Comparison of ENCODE assay signal across 24 cellular contexts in genomic region chr4:4526401-4526800, GRCh38. TPM values are rescaled to one million over a fixed set of nuclear protein-coding genes. Genes with fewer than 3 reads are reported as not detected.
DNase-seq lines count a peak whose midpoint lies in the region; ATAC-seq, FAIRE-seq and TF ChIP-seq lines count a peak whose summit lies in the region.
"Had no signal": no experiment of that assay in that cellular context is flagged by ENCODE, and none has a peak within 500 bp of the region (broad histone marks: within the 10 kb centered on the region; RNA-seq: fewer than 3 reads in every experiment).

No MANE protein-coding gene starts in this region.

- no peak for TF ChIP-seq POLR2A in GM12892 (IDR thresholded peaks at IDR 0.05; ENCODE audit: low read depth, low read length)

- H2AK5ac ChIP-seq in trophoblast cell (ENCODE audit: low read length), result no peak overlapping the region

- H3K4me3 ChIP-seq in fibroblast of villous mesenchyme (ENCODE audit: low read depth, low read length) (no peak overlapping the region), trophoblast cell (ENCODE audit: low read depth, low read length) (no peak overlapping the region)
- H3K4me3 ChIP-seq: A549; BLaER1 treated with 17β-estradiol and CSF1 and Interleukin-3, amounts not matched to agents 10 nM and 100 nM; GM12878 had no signal

- no peak overlapping the region for H3K9ac ChIP-seq in trophoblast cell (ENCODE audit: low read length)
- H3K9ac ChIP-seq: BLaER1 treated with 17β-estradiol and CSF1 and Interleukin-3, amounts not matched to agents 10 nM and 100 nM had no signal

- DNase-seq in fibroblast of villous mesenchyme (ENCODE audit: low read depth) (peak; percentile 68), trophoblast cell (peak; percentile 46 to 83), activated gamma-delta T cell treated with Interleukin-2 at 50 U/mL for 16 hours (no peak), GM12892 (ENCODE audit: insufficient read length) (no peak), mesenteric fat pad (ENCODE audit: low spot score) (no peak)
- DNase-seq: AML-193; CD4-positive, alpha-beta memory T cell; CD4-positive, CD25-positive, alpha-beta regulatory T cell; CD8-positive, alpha-beta memory T cell; COR-L47; DMS 273 treated with DMSO at 0.1 percent for 48 hours; DMS153; DMS53; DMS79; DND-41; EL; GDM1 had no signal

- H3K79me1 ChIP-seq in trophoblast cell (ENCODE audit: low read length), result no peaks in the 10 kb centered on the region

- no peak overlapping the region for H2BK5ac ChIP-seq in trophoblast cell (ENCODE audit: low read depth, low read length, poor library complexity)

- peaks cover 0 to 1% of the 10 kb centered on the region in 2 experiments for H3K36me3 ChIP-seq in trophoblast cell (ENCODE audit: control insufficient read depth in 1 of 2, insufficient read depth in 2 of 2, low read length in 2 of 2)

- no peaks in the 10 kb centered on the region for H3K27me3 ChIP-seq in trophoblast cell (ENCODE audit: insufficient read depth, low read length)
- H3K27me3 ChIP-seq: BLaER1 treated with 17β-estradiol and CSF1 and Interleukin-3, amounts not matched to agents 10 nM and 100 nM had no signal

- no peak overlapping the region for H2AFZ ChIP-seq in trophoblast cell (ENCODE audit: insufficient read depth, low read length, poor library complexity)

- TF ChIP-seq CTCF in C4-2B (conservative IDR thresholded peaks at IDR 0.05), result no peak
- TF ChIP-seq CTCF in fibroblast of villous mesenchyme (IDR thresholded peaks at IDR 0.05; ENCODE audit: insufficient read depth, low read depth, low read length), result no peak

- H3K14ac ChIP-seq in trophoblast cell (ENCODE audit: low read length), result no peak overlapping the region

- no peak overlapping the region for H4K12ac ChIP-seq in trophoblast cell (ENCODE audit: low read depth, low read length)

- no CpG with 5 or more reads among the region's 6 CpGs for WGBS in trophoblast cell (ENCODE audit: extremely low coverage, insufficient coverage, insufficient read length)

- no peak overlapping the region for H4K91ac ChIP-seq in trophoblast cell (ENCODE audit: low read depth, low read length)

- ATAC-seq in GM21526 (IDR thresholded peaks at IDR 0.05; ENCODE audit: low FRiP score, unreplicated experiment), result no peak
- ATAC-seq: A549, GM12878 had no signal

- no peak overlapping the region for H2BK12ac ChIP-seq in trophoblast cell (ENCODE audit: low read length)

- no peak overlapping the region for H3K4ac ChIP-seq in trophoblast cell (ENCODE audit: low read depth, low read length)

- H3K4me1 ChIP-seq in trophoblast cell (ENCODE audit: control insufficient read depth in 1 of 2, insufficient read depth in 2 of 2, low read length in 2 of 2), result no peaks in the 10 kb centered on the region
- H3K4me1 ChIP-seq: A549 had no signal

- H3K79me2 ChIP-seq in trophoblast cell (ENCODE audit: control insufficient read depth, insufficient read depth, low read length, poor library complexity), result no peaks in the 10 kb centered on the region

- no peak for FAIRE-seq in GM12892 (lab: Jason Lieb, UNC)
- FAIRE-seq: A549, GM12878, GM19239 had no signal

- H3K18ac ChIP-seq in trophoblast cell (ENCODE audit: low read length), result no peak overlapping the region

- no peak overlapping the region for H4K8ac ChIP-seq in trophoblast cell (ENCODE audit: low read depth, low read length)

- no peaks in the 10 kb centered on the region for H3K9me3 ChIP-seq in trophoblast cell (ENCODE audit: insufficient read depth, low read depth, low read length)
- H3K9me3 ChIP-seq: A549; BLaER1 treated with 17β-estradiol and CSF1 and Interleukin-3, amounts not matched to agents 10 nM and 100 nM had no signal

- H3K27ac ChIP-seq in C4-2B, result peak overlapping the region; percentile 71; the same call in 1 of the 2 replicates
- no peak overlapping the region for H3K27ac ChIP-seq in trophoblast cell (ENCODE audit: low read depth, low read length)
- H3K27ac ChIP-seq: A549; BLaER1 treated with 17β-estradiol and CSF1 and Interleukin-3, amounts not matched to agents 10 nM and 100 nM had no signal

- no peak overlapping the region for H2BK120ac ChIP-seq in trophoblast cell (ENCODE audit: insufficient read depth, low read length, poor library complexity)

- no peak overlapping the region for H3K23ac ChIP-seq in trophoblast cell (ENCODE audit: low read length)

- H3K4me2 ChIP-seq in trophoblast cell (ENCODE audit: low read length), result no peak overlapping the region
- H3K4me2 ChIP-seq: A549 had no signal

TF ChIP-seq in PFSK-1, 5 proteins besides CTCF, POLR2A, EP300 and RAD21:
- TF ChIP-seq POLR2AphosphoS5 (IDR thresholded peaks at IDR 0.05; ENCODE audit: low read depth, low read length) (no peak), REST (IDR thresholded peaks at IDR 0.05; ENCODE audit: insufficient read depth in 1 of 2, low read depth in 2 of 2, low read length in 2 of 2) (no peak), TAF1 (IDR thresholded peaks at IDR 0.05; ENCODE audit: borderline replicate concordance, insufficient read depth, low read length) (no peak), SIN3A (IDR thresholded peaks at IDR 0.05; ENCODE audit: borderline replicate concordance, insufficient read depth, low read length) (peak; percentile 52; the same call in 1 of the 2 replicates)

RNA-seq across cellular contexts. Expression of gene STX18, which starts 15.4 kb away (rescaled TPM):
- polyA plus RNA-seq in PFSK-1 (2012; ENCODE audit: insufficient read length, low read depth), result 24.4 TPM
- total RNA-seq in fibroblast of villous mesenchyme (24.2 TPM in 2 replicates), mesenteric fat pad (24.1 TPM)
- 30.1 and 32.5 TPM in 2 replicates for polyA plus RNA-seq in trophoblast cell (2013)
- polyA plus RNA-seq in GM12892 (2012; ENCODE audit: missing spikeins), result 21.8 TPM

Comparison
In these comparisons a context has a peak if more than half of its experiments do, and no peak if none do; other contexts are left out.
1. DNase-seq: peak in fibroblast of villous mesenchyme (single experiment) and trophoblast cell (2 of 2); none in activated gamma-delta T cell treated with Interleukin-2 at 50 U/mL for 16 hours (single experiment), GM12892 (single experiment) and mesenteric fat pad (single experiment).